In genomic region chr3:177361042-177361938, GRCh38 we compare ENCODE assay signal across 7 cellular contexts.
DNase-seq lines count a peak whose midpoint lies in the region; ATAC-seq, FAIRE-seq and TF ChIP-seq lines count a peak whose summit lies in the region.

No MANE protein-coding gene starts in this region.

- DNase-seq in HFFc6 (no peak), H54 (ENCODE audit: insufficient read length, low spot score) (no peak)
- DNase-seq in stimulated activated naive B cell treated with anti-CD40 and anti-IgM and Interleukin-4, amounts not matched to agents 10 μg/mL and 1 μg/mL and 100 μg/mL, for 72 hours = no peak
- no peak for DNase-seq in stimulated activated CD4-positive, alpha-beta T cell treated with anti-CD3 and anti-CD28 coated beads, Interleukin-4, amount 100 ng/mL, for 24 hours

- H3K9me3 ChIP-seq in gastroesophageal sphincter = no peaks in the 10 kb centered on the region

- peaks cover 41% of the 10 kb centered on the region for H3K4me1 Mint-ChIP-seq in HFFc6 (ENCODE audit: low read depth)
- peaks cover 44 to 73% of the 10 kb centered on the region in 2 donors for H3K4me1 Mint-ChIP-seq in stimulated activated naive B cell treated with anti-CD40 and anti-IgM and Interleukin-4, amounts not matched to agents 10 μg/mL and 1 μg/mL and 100 μg/mL, for 72 hours

- H3K4me3 ChIP-seq in gastroesophageal sphincter = no peak overlapping the region

- H3K36me3 ChIP-seq in gastroesophageal sphincter = no peaks in the 10 kb centered on the region

- H3K4me1 ChIP-seq in gastroesophageal sphincter = peaks cover 11 to 67% (median 52%) of the 10 kb centered on the region in 3 donors

- TF ChIP-seq CTCF in HFFc6 (IDR thresholded peaks at IDR 0.05) (no peak), gastroesophageal sphincter (IDR thresholded peaks at IDR 0.05) (no peak)

- ATAC-seq in SK-N-SH treated with all-trans-retinoic acid at 6 μM for 48 hours = no peak
- ATAC-seq in gastroesophageal sphincter = no peak
- ATAC-seq in stimulated activated naive B cell treated with anti-CD40 and anti-IgM and Interleukin-4, amounts not matched to agents 10 μg/mL and 1 μg/mL and 100 μg/mL, for 72 hours (replicated peaks) = peak; percentile 1 to 3
- no peak for ATAC-seq in GM21390 (IDR thresholded peaks at IDR 0.05; ENCODE audit: unreplicated experiment)

- H3K36me3 Mint-ChIP-seq in HFFc6 (ENCODE audit: low read depth) = no peaks in the 10 kb centered on the region
- H3K36me3 Mint-ChIP-seq in stimulated activated naive B cell treated with anti-CD40 and anti-IgM and Interleukin-4, amounts not matched to agents 10 μg/mL and 1 μg/mL and 100 μg/mL, for 72 hours = no peaks in the 10 kb centered on the region

- FAIRE-seq in H54 (lab: Jason Lieb, UNC) = no peak

- 56 to 70% methylated on average over 2 to 5 of the region's 13 CpGs for WGBS in gastroesophageal sphincter (ENCODE audit: low coverage in 1 of 2), 2 donors

- H3K9me3 Mint-ChIP-seq in HFFc6 = no peaks in the 10 kb centered on the region
- H3K9me3 Mint-ChIP-seq in stimulated activated naive B cell treated with anti-CD40 and anti-IgM and Interleukin-4, amounts not matched to agents 10 μg/mL and 1 μg/mL and 100 μg/mL, for 72 hours = no peaks in the 10 kb centered on the region

- H3K27me3 ChIP-seq in gastroesophageal sphincter = no peaks in the 10 kb centered on the region

- H3K27ac Mint-ChIP-seq in HFFc6 = peak overlapping the region; percentile 90
- H3K27ac Mint-ChIP-seq in stimulated activated naive B cell treated with anti-CD40 and anti-IgM and Interleukin-4, amounts not matched to agents 10 μg/mL and 1 μg/mL and 100 μg/mL, for 72 hours = peak overlapping the region; percentile 97

- H3K4me3 Mint-ChIP-seq in HFFc6 = peak overlapping the region; percentile 82
- H3K4me3 Mint-ChIP-seq in stimulated activated naive B cell treated with anti-CD40 and anti-IgM and Interleukin-4, amounts not matched to agents 10 μg/mL and 1 μg/mL and 100 μg/mL, for 72 hours = peak overlapping the region; percentile 43 to 82

- peaks cover 4% of the 10 kb centered on the region for H3K27me3 Mint-ChIP-seq in HFFc6 (ENCODE audit: insufficient read depth)
- no peaks in the 10 kb centered on the region for H3K27me3 Mint-ChIP-seq in stimulated activated naive B cell treated with anti-CD40 and anti-IgM and Interleukin-4, amounts not matched to agents 10 μg/mL and 1 μg/mL and 100 μg/mL, for 72 hours

- H3K27ac ChIP-seq in gastroesophageal sphincter = peak overlapping the region; percentile 76 to 90 (median 88)

- TF ChIP-seq EP300 in gastroesophageal sphincter (IDR thresholded peaks at IDR 0.05) = no peak

- no peak for TF ChIP-seq POLR2A in gastroesophageal sphincter (IDR thresholded peaks at IDR 0.05)
- TF ChIP-seq POLR2A in H54 (IDR thresholded peaks at IDR 0.05; ENCODE audit: low read depth, low read length) = no peak

TF ChIP-seq in SK-N-SH treated with all-trans-retinoic acid at 6 μM for 48 hours, 23 proteins besides CTCF, POLR2A, EP300 and RAD21:
- TF ChIP-seq SNAI2 (CRISPR knock-in tag; IDR thresholded peaks at IDR 0.05) = peak; percentile 21; the same call in 1 of the 2 replicates
- TF ChIP-seq ZFP3 (CRISPR knock-in tag; IDR thresholded peaks at IDR 0.05) = no peak
- no peak for TF ChIP-seq TSHZ2 (CRISPR knock-in tag; IDR thresholded peaks at IDR 0.05)

Comparison
In these comparisons a context has a peak if more than half of its experiments do, and no peak if none do; other contexts are left out.
1. ATAC-seq: peak in stimulated activated naive B cell treated with anti-CD40 and anti-IgM and Interleukin-4, amounts not matched to agents 10 μg/mL and 1 μg/mL and 100 μg/mL, for 72 hours (2 of 2); none in SK-N-SH treated with all-trans-retinoic acid at 6 μM for 48 hours (single experiment), gastroesophageal sphincter (single experiment) and GM21390 (single experiment).